In genomic region chr2:287471-287885, GRCh38 we compare ENCODE assay signal across 8 cellular contexts. TPM values are rescaled to one million over a fixed set of nuclear protein-coding genes. Genes with fewer than 3 reads are reported as not detected.
DNase-seq lines count a peak whose midpoint lies in the region; ATAC-seq and TF ChIP-seq lines count a peak whose summit lies in the region.

No MANE protein-coding gene starts in this region.

- H3K4me3 ChIP-seq in HUES6 (ENCODE audit: low read depth, low read length) (peak overlapping the region; percentile 51), OCI-LY7 (ENCODE audit: low read depth, low read length, poor library complexity, severe bottlenecking) (no peak overlapping the region)

- DNase-seq in AG20443 (ENCODE audit: low spot score) (peak; percentile 45), mesothelial cell of epicardium (ENCODE audit: low spot score in 2 of 2, unreplicated experiment in 2 of 2) (peak; percentile 34 to 62), SW 1271 (lab: John Stamatoyannopoulos, UW) (no peak), NCI-H2081 (lab: John Stamatoyannopoulos, UW) (no peak), OCI-LY7 (ENCODE audit: low spot score) (no peak), sciatic nerve (ENCODE audit: low spot score) (no peak)
- no peak for DNase-seq in effector memory CD8-positive, alpha-beta T cell

- H3K27ac ChIP-seq in HUES6 (ENCODE audit: low read depth, low read length) (no peak overlapping the region), OCI-LY7 (ENCODE audit: low read depth, low read length, poor library complexity, severe bottlenecking) (no peak overlapping the region)

- no peak overlapping the region for H3K9ac ChIP-seq in HUES6 (ENCODE audit: low read length)

- H3K4me3 Mint-ChIP-seq in effector memory CD8-positive, alpha-beta T cell, result peak overlapping the region in 1 of 2 donors; percentile 50
- peak overlapping the region; percentile 55 for H3K4me3 Mint-ChIP-seq in mesothelial cell of epicardium

- peaks cover 2% of the 10 kb centered on the region; the same call in 1 of the 2 replicates for H3K36me3 ChIP-seq in HUES6 (ENCODE audit: control insufficient read depth, insufficient read depth, low read length)
- H3K36me3 ChIP-seq in OCI-LY7 (ENCODE audit: insufficient read depth, low read length), result peaks cover 12% of the 10 kb centered on the region; the same call in 1 of the 2 replicates

- no TSS peak for BruUV-seq in OCI-LY7 (replicated peaks; lab: Mats Ljungman, UMichigan)

- peaks cover 3 to 15% of the 10 kb centered on the region in 2 donors for H3K4me1 Mint-ChIP-seq in effector memory CD8-positive, alpha-beta T cell (ENCODE audit: low read depth in 2 of 2)
- H3K4me1 Mint-ChIP-seq in mesothelial cell of epicardium, result peaks cover 14% of the 10 kb centered on the region

- H3K27me3 Mint-ChIP-seq in effector memory CD8-positive, alpha-beta T cell, result peaks cover 22 to 40% of the 10 kb centered on the region in 2 donors
- H3K27me3 Mint-ChIP-seq in mesothelial cell of epicardium (ENCODE audit: low read depth), result peaks cover 69% of the 10 kb centered on the region

- POLR2A ChIA-PET in OCI-LY7 (lab: Charles Lee), result no interaction called here

- no peaks in the 10 kb centered on the region for H3K9me2 ChIP-seq in OCI-LY7 (ENCODE audit: insufficient read depth, low read length)

- H2AFZ ChIP-seq in OCI-LY7 (ENCODE audit: low read length), result no peak overlapping the region

- H3K4me2 ChIP-seq in OCI-LY7 (ENCODE audit: low read length), result no peak overlapping the region

- CTCF ChIA-PET in OCI-LY7 (lab: Charles Lee; ENCODE audit: unreplicated experiment), result no interaction called here

- peaks cover 42% of the 10 kb centered on the region for H3K4me1 ChIP-seq in HUES6 (ENCODE audit: control insufficient read depth, insufficient read depth, low read length)
- no peaks in the 10 kb centered on the region for H3K4me1 ChIP-seq in OCI-LY7 (ENCODE audit: insufficient read depth, low read length, poor library complexity, severe bottlenecking)

- no peaks in the 10 kb centered on the region for H3K36me3 Mint-ChIP-seq in effector memory CD8-positive, alpha-beta T cell (ENCODE audit: insufficient read depth)
- no peaks in the 10 kb centered on the region for H3K36me3 Mint-ChIP-seq in mesothelial cell of epicardium

- H3K27me3 ChIP-seq in HUES6 (ENCODE audit: control insufficient read depth, insufficient read depth, low read length), result peaks cover 68% of the 10 kb centered on the region

- H3K79me2 ChIP-seq in OCI-LY7 (ENCODE audit: insufficient read depth, low read depth, low read length), result no peaks in the 10 kb centered on the region

- no peaks in the 10 kb centered on the region for H3K9me3 Mint-ChIP-seq in effector memory CD8-positive, alpha-beta T cell
- no peaks in the 10 kb centered on the region for H3K9me3 Mint-ChIP-seq in mesothelial cell of epicardium

- H3K9me3 ChIP-seq in HUES6 (ENCODE audit: control insufficient read depth, insufficient read depth, low read depth, low read length), result no peaks in the 10 kb centered on the region
- H3K9me3 ChIP-seq in OCI-LY7 (ENCODE audit: low read length), result no peaks in the 10 kb centered on the region

- TF ChIP-seq CTCF in mesothelial cell of epicardium (IDR thresholded peaks at IDR 0.05; ENCODE audit: unreplicated experiment) (no peak), OCI-LY7 (conservative IDR thresholded peaks at IDR 0.05; ENCODE audit: low read length) (no peak)

- no peak overlapping the region for H3K27ac Mint-ChIP-seq in effector memory CD8-positive, alpha-beta T cell
- H3K27ac Mint-ChIP-seq in mesothelial cell of epicardium, result no peak overlapping the region

- no peaks in the 10 kb centered on the region for H4K20me1 ChIP-seq in OCI-LY7 (ENCODE audit: insufficient read depth, low read length)

- ATAC-seq in effector memory CD8-positive, alpha-beta T cell (replicated peaks), result peak; percentile 24
- no peak for ATAC-seq in sciatic nerve

- intact Hi-C loops in OCI-LY7 (cut with micrococcal nuclease; ENCODE audit: unreplicated experiment), result no loop called here
- intact Hi-C loops in sciatic nerve (cut with DNase I), result no loop called here

RNA-seq across cellular contexts. Expression of gene ALKAL2, which starts 0.4 kb away (rescaled TPM):
- 0.50 to 1.4 TPM (median 1.1 TPM) in 3 replicates for total RNA-seq in mesothelial cell of epicardium
- total RNA-seq in OCI-LY7 (2014; rRNA removed; shearing (Covaris generic)), result not detected in 2 replicates
- not detected in 2 replicates for total RNA-seq in OCI-LY7 (2022)
- total RNA-seq in sciatic nerve, result 3.0 TPM

RNA-seq across cellular contexts. Expression of gene ACP1, which starts 22.7 kb away (rescaled TPM):
- total RNA-seq in mesothelial cell of epicardium, result 113 to 118 TPM (median 116 TPM) in 3 replicates
- 124 and 126 TPM in 2 replicates for total RNA-seq in OCI-LY7 (2014; rRNA removed; shearing (Covaris generic))
- 99.0 and 114 TPM in 2 replicates for total RNA-seq in OCI-LY7 (2022)
- 49.4 TPM for total RNA-seq in sciatic nerve

RNA-seq across cellular contexts. Expression of gene SH3YL1, which starts 23.6 kb away (rescaled TPM):
- 77.6 to 85.8 TPM (median 84.2 TPM) in 3 replicates for total RNA-seq in mesothelial cell of epicardium
- total RNA-seq in OCI-LY7 (2014; rRNA removed; shearing (Covaris generic)), result 20.3 and 30.9 TPM in 2 replicates
- total RNA-seq in OCI-LY7 (2022), result 21.3 and 26.6 TPM in 2 replicates
- total RNA-seq in sciatic nerve, result 32.7 TPM

Comparison
In these comparisons a context has a peak if more than half of its experiments do, and no peak if none do; other contexts are left out.
1. DNase-seq: peak in AG20443 (single experiment) and mesothelial cell of epicardium (2 of 2); none in effector memory CD8-positive, alpha-beta T cell (0 of 3), SW 1271 (0 of 2), NCI-H2081 (0 of 2), OCI-LY7 (single experiment) and sciatic nerve (single experiment).